ENCODE assay signal across 23 cellular contexts in genomic region chr4:130073145-130073790, GRCh38.
"Had no signal": no experiment of that assay in that cellular context is flagged by ENCODE, and none has a peak within 500 bp of the region (broad histone marks: within the 10 kb centered on the region; RNA-seq: fewer than 3 reads in every experiment).

No MANE protein-coding gene starts in this region.

- H3K36me3 ChIP-seq: adrenal gland, brain microvascular endothelial cell, esophagus squamous epithelium, neural progenitor cell, right atrium auricular region, spleen, transverse colon had no signal

- ATAC-seq: activated CD4-positive, CD25-positive, alpha-beta regulatory T cell treated with anti-CD3 and anti-CD28 coated beads, Interleukin-2, amount 50 U/mL, for 24 hours; natural killer cell; stimulated activated naive CD8-positive, alpha-beta T cell treated with anti-CD3 and anti-CD28 coated beads, Interleukin-15, Interleukin-2, amounts not matched to agents 100 U/mL and 50 U/mL, for 24 hours had no signal

- H3K4me1 ChIP-seq: adrenal gland, esophagus squamous epithelium, neural progenitor cell, right atrium auricular region, spleen, testis, transverse colon had no signal

- DNase-seq: activated CD4-positive, alpha-beta T cell treated with anti-CD3 and anti-CD28 coated beads for 48 hours; activated CD4-positive, alpha-beta T cell treated with anti-CD3 and anti-CD28 coated beads, Interleukin-2, amount 50 U/mL, for 48 hours; activated CD8-positive, alpha-beta memory T cell treated with anti-CD3 and anti-CD28 coated beads for 24 hours; activated effector memory CD4-positive, alpha-beta T cell treated with Interleukin-2 at 50 U/mL for 16 hours; activated naive CD4-positive, alpha-beta T cell treated with Interleukin-2 at 50 U/mL for 16 hours; activated naive CD8-positive, alpha-beta T cell treated with anti-CD3 and anti-CD28 coated beads for 36 hours; adrenal gland; brain microvascular endothelial cell; esophagus squamous epithelium; foreskin melanocyte; mesendoderm; natural killer cell; occipital lobe; spleen; stimulated activated naive CD8-positive, alpha-beta T cell treated with anti-CD3 and anti-CD28 coated beads, Interleukin-15, Interleukin-2, amounts not matched to agents 100 U/mL and 50 U/mL, for 24 hours; testis; transverse colon had no signal

- H3K27me3 ChIP-seq: adrenal gland, brain microvascular endothelial cell, esophagus squamous epithelium, neural progenitor cell, right atrium auricular region, spleen, testis, transverse colon had no signal

- H3K9ac ChIP-seq: neural progenitor cell had no signal

- H3K4me3 ChIP-seq: adrenal gland, coronary artery, esophagus squamous epithelium, lung, neural progenitor cell, right atrium auricular region, spleen, testis, transverse colon had no signal

- H3K9me3 ChIP-seq: adrenal gland, esophagus squamous epithelium, right atrium auricular region, testis, transverse colon had no signal

- H3K27ac ChIP-seq: adrenal gland, brain microvascular endothelial cell, coronary artery, esophagus squamous epithelium, neural progenitor cell, right atrium auricular region, spleen, testis, transverse colon, VCaP had no signal
